9 cellular contexts compared by ENCODE assay signal in genomic region chr6:39113788-39114187, GRCh38. TPM values are rescaled to one million over a fixed set of nuclear protein-coding genes. Genes with fewer than 3 reads are reported as not detected.
A peak's percentile ranks its signal among the peaks of the same experiment; 100 is the strongest.
DNase-seq lines count a peak whose midpoint lies in the region; ATAC-seq and TF ChIP-seq lines count a peak whose summit lies in the region.
"Had no signal": no experiment of that assay in that cellular context is flagged by ENCODE, and none has a peak within 500 bp of the region (broad histone marks: within the 10 kb centered on the region; RNA-seq: fewer than 3 reads in every experiment).

No MANE protein-coding gene starts in this region.

- no peak overlapping the region for H3K27ac ChIP-seq in cardiac muscle cell
- H3K27ac ChIP-seq in thymus (ENCODE audit: low read depth), result no peak overlapping the region

- H3K27ac Mint-ChIP-seq in activated CD8-positive, alpha-beta T cell treated with anti-CD3 and anti-CD28 coated beads for 36 hours, result peak overlapping the region; percentile 91
- peak overlapping the region; percentile 89 to 99 (median 98) for H3K27ac Mint-ChIP-seq in immature natural killer cell

- no peaks in the 10 kb centered on the region for H3K4me1 ChIP-seq in cardiac muscle cell (ENCODE audit: low read depth)
- H3K4me1 ChIP-seq in thymus (ENCODE audit: control insufficient read depth, insufficient read depth, low read length), result peaks cover 2% of the 10 kb centered on the region

- H3K27me3 ChIP-seq in cardiac muscle cell (no peaks in the 10 kb centered on the region), thymus (ENCODE audit: control insufficient read depth, insufficient read depth) (no peaks in the 10 kb centered on the region)

- ATAC-seq in left ventricle myocardium superior (no peak), HG02763 (IDR thresholded peaks at IDR 0.05; ENCODE audit: unreplicated experiment) (no peak)
- ATAC-seq in activated CD8-positive, alpha-beta T cell treated with anti-CD3 and anti-CD28 coated beads for 36 hours, result no peak

- H3K36me3 ChIP-seq in cardiac muscle cell (no peaks in the 10 kb centered on the region), thymus (ENCODE audit: control insufficient read depth, insufficient read depth) (peaks cover 14% of the 10 kb centered on the region)

- H3K9me3 ChIP-seq in cardiac muscle cell (ENCODE audit: low read depth) (no peaks in the 10 kb centered on the region), thymus (ENCODE audit: control insufficient read depth) (no peaks in the 10 kb centered on the region)

- intact Hi-C loops in left ventricle myocardium superior (cut with micrococcal nuclease) (no loop called here), lower leg skin (cut with DNase I; ENCODE audit: low total_unique reads) (no loop called here)
- intact Hi-C loops in activated CD8-positive, alpha-beta T cell treated with anti-CD3 and anti-CD28 coated beads for 36 hours (cut with micrococcal nuclease), result no loop called here

- CTCF ChIA-PET in activated CD8-positive, alpha-beta T cell treated with anti-CD3 and anti-CD28 coated beads for 36 hours (lab: Charles Lee), result interaction anchor here (1.2 to 3.0 kb wide), 5 partner anchors 25 to 117 kb away, joined by 3 to 7 read pairs (median 5); no protein-coding TSS in a partner anchor

- 94% methylated on average over 1 of the region's 1 CpG for WGBS in thymus
- 74 to 97% methylated on average over 1 of the region's 1 CpG for WGBS in lower leg skin, 2 donors

- peaks cover 74% of the 10 kb centered on the region for H3K4me1 Mint-ChIP-seq in activated CD8-positive, alpha-beta T cell treated with anti-CD3 and anti-CD28 coated beads for 36 hours (ENCODE audit: low read depth)
- peaks cover 14 to 43% of the 10 kb centered on the region in 2 donors for H3K4me1 Mint-ChIP-seq in immature natural killer cell

- no peaks in the 10 kb centered on the region for H3K27me3 Mint-ChIP-seq in activated CD8-positive, alpha-beta T cell treated with anti-CD3 and anti-CD28 coated beads for 36 hours
- H3K27me3 Mint-ChIP-seq in immature natural killer cell (ENCODE audit: low read depth in 3 of 3), result peaks cover 5 to 9% (median 7%) of the 10 kb centered on the region in 3 donors

- peaks cover 25% of the 10 kb centered on the region for H3K36me3 Mint-ChIP-seq in activated CD8-positive, alpha-beta T cell treated with anti-CD3 and anti-CD28 coated beads for 36 hours (ENCODE audit: low read depth)
- H3K36me3 Mint-ChIP-seq in immature natural killer cell, result peaks cover 8 to 24% (median 12%) of the 10 kb centered on the region in 3 donors

- H3K4me3 ChIP-seq in cardiac muscle cell (peak overlapping the region; percentile 55), thymus (ENCODE audit: low read length) (peak overlapping the region; percentile 85), lower leg skin (ENCODE audit: low read depth, poor library complexity, severe bottlenecking) (no peak overlapping the region)

- TF ChIP-seq POLR2A in lower leg skin (IDR thresholded peaks at IDR 0.05), result no peak

- no peak for DNase-seq in cardiac muscle cell (ENCODE audit: low read depth in 1 of 2, low spot score in 1 of 2)
- no peak for DNase-seq in left ventricle myocardium superior
- no peak for DNase-seq in activated CD8-positive, alpha-beta T cell treated with anti-CD3 and anti-CD28 coated beads for 36 hours
- DNase-seq in immature natural killer cell, result no peak
- DNase-seq in lower leg skin (ENCODE audit: low spot score in 2 of 2), result no peak
- no peak for DNase-seq in hepatic stellate cell (ENCODE audit: low spot score)
- DNase-seq: HCEC 1CT had no signal

- H3K4me3 Mint-ChIP-seq in activated CD8-positive, alpha-beta T cell treated with anti-CD3 and anti-CD28 coated beads for 36 hours, result peak overlapping the region; percentile 89
- peak overlapping the region; percentile 95 to 99 (median 97) for H3K4me3 Mint-ChIP-seq in immature natural killer cell

- TF ChIP-seq CTCF in cardiac muscle cell (IDR thresholded peaks at IDR 0.05; ENCODE audit: low read depth, low read length) (no peak), lower leg skin (IDR thresholded peaks at IDR 0.05) (no peak)
- no peak for TF ChIP-seq CTCF in activated CD8-positive, alpha-beta T cell treated with anti-CD3 and anti-CD28 coated beads for 36 hours (IDR thresholded peaks at IDR 0.05)

- H3K9me3 Mint-ChIP-seq in activated CD8-positive, alpha-beta T cell treated with anti-CD3 and anti-CD28 coated beads for 36 hours, result peaks cover 2% of the 10 kb centered on the region
- no peaks in the 10 kb centered on the region for H3K9me3 Mint-ChIP-seq in immature natural killer cell

- POLR2A ChIA-PET in activated CD8-positive, alpha-beta T cell treated with anti-CD3 and anti-CD28 coated beads for 36 hours (lab: Charles Lee), result interaction anchor here (1.0 to 1.7 kb wide), 3 partner anchors 40 to 115 kb away, joined by 3 to 5 read pairs (median 4); partner anchors contain the start of gene KCNK5

RNA-seq across cellular contexts. Expression of gene SAYSD1, which starts 1.2 kb away (rescaled TPM):
- 9.9 and 10.6 TPM in 2 replicates for total RNA-seq in cardiac muscle cell
- polyA plus RNA-seq in cardiac muscle cell, result 9.9 and 12.4 TPM in 2 replicates
- total RNA-seq in left ventricle myocardium superior, result 12.0 TPM
- total RNA-seq in activated CD8-positive, alpha-beta T cell treated with anti-CD3 and anti-CD28 coated beads for 36 hours, result 10 to 100 TPM; 16.0 to 16.8 TPM
- 10 to 100 TPM; 10.4 to 17.4 (median 16.1) TPM for polyA plus RNA-seq in immature natural killer cell
- polyA plus RNA-seq in thymus, result 51.7 TPM
- 10 to 100 TPM in 3 of 4 donors, 1 to 10 TPM in 1; 9.1 to 16.5 (median 15.1) TPM for total RNA-seq in lower leg skin
